3 cellular contexts compared by ENCODE assay signal in the genomic region with DNA sequence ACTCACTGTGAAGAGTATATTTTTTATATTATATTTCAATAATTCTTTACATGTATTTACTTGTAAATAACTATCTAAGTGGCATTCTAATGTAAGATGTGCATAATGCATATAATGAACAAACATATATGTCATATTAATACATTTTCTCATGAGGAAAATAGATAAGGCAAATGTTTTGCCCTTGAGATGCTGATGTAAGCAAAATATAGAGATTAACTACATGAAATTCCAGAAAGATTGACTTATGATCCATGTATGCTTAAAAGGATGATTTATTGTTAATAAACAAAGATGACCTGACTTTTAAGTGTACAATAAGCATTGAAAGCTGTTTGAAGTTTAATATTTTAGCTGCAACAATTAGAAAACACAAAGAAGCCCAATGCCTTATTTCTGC.
TF ChIP-seq lines count a peak whose summit lies in the region.

No MANE protein-coding gene starts in this region.

TF ChIP-seq in HepG2, 621 proteins besides CTCF, POLR2A, EP300 and RAD21:
- TF ChIP-seq MAFF (IDR thresholded peaks at IDR 0.05; ENCODE audit: low read depth, low read length) (peak; percentile 75), MAFK (conservative IDR thresholded peaks at IDR 0.05 in 1 of 2, IDR thresholded peaks at IDR 0.05 in 1 of 2; ENCODE audit: low read length in 2 of 2) (peak; percentile 80 to 90), ZBTB8A (CRISPR knock-in tag; IDR thresholded peaks at IDR 0.05; ENCODE audit: borderline replicate concordance, low read depth) (no peak)
- TF ChIP-seq, protein P1, sequence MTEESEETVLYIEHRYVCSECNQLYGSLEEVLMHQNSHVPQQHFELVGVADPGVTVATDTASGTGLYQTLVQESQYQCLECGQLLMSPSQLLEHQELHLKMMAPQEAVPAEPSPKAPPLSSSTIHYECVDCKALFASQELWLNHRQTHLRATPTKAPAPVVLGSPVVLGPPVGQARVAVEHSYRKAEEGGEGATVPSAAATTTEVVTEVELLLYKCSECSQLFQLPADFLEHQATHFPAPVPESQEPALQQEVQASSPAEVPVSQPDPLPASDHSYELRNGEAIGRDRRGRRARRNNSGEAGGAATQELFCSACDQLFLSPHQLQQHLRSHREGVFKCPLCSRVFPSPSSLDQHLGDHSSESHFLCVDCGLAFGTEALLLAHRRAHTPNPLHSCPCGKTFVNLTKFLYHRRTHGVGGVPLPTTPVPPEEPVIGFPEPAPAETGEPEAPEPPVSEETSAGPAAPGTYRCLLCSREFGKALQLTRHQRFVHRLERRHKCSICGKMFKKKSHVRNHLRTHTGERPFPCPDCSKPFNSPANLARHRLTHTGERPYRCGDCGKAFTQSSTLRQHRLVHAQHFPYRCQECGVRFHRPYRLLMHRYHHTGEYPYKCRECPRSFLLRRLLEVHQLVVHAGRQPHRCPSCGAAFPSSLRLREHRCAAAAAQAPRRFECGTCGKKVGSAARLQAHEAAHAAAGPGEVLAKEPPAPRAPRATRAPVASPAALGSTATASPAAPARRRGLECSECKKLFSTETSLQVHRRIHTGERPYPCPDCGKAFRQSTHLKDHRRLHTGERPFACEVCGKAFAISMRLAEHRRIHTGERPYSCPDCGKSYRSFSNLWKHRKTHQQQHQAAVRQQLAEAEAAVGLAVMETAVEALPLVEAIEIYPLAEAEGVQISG (CRISPR knock-in tag; IDR thresholded peaks at IDR 0.05): no peak

TF ChIP-seq in A549, 52 proteins besides CTCF, POLR2A, EP300 and RAD21 (continued from another document):
- no peak for TF ChIP-seq KDM5A (IDR thresholded peaks at IDR 0.05)
- TF ChIP-seq, protein P2, sequence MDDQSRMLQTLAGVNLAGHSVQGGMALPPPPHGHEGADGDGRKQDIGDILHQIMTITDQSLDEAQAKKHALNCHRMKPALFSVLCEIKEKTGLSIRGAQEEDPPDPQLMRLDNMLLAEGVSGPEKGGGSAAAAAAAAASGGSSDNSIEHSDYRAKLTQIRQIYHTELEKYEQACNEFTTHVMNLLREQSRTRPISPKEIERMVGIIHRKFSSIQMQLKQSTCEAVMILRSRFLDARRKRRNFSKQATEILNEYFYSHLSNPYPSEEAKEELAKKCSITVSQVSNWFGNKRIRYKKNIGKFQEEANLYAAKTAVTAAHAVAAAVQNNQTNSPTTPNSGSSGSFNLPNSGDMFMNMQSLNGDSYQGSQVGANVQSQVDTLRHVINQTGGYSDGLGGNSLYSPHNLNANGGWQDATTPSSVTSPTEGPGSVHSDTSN (IDR thresholded peaks at IDR 0.05): no peak

TF ChIP-seq in IMR-90, 13 proteins besides CTCF, POLR2A, EP300 and RAD21:
- TF ChIP-seq RFX5 (IDR thresholded peaks at IDR 0.05; ENCODE audit: low read depth, low read length) (no peak), MAFK (IDR thresholded peaks at IDR 0.05; ENCODE audit: low read depth, low read length) (peak; percentile 85)
